ENCODE assay signal across 15 cellular contexts in genomic region chr19:50719119-50719435, GRCh38. TPM values are rescaled to one million over a fixed set of nuclear protein-coding genes. Genes with fewer than 3 reads are reported as not detected.
DNase-seq lines count a peak whose midpoint lies in the region; ATAC-seq, FAIRE-seq and TF ChIP-seq lines count a peak whose summit lies in the region.
"Had no signal": no experiment of that assay in that cellular context is flagged by ENCODE, and none has a peak within 500 bp of the region (broad histone marks: within the 10 kb centered on the region; RNA-seq: fewer than 3 reads in every experiment).

No MANE protein-coding gene starts in this region.

- H3K27ac Mint-ChIP-seq in astrocyte (ENCODE audit: unreplicated experiment) = no peak overlapping the region
- H3K27ac Mint-ChIP-seq: activated B cell treated with CpG ODN at 0.5 μM for 24 hours; naive thymus-derived CD4-positive, alpha-beta T cell; stimulated activated effector memory CD8-positive, alpha-beta T cell treated with anti-CD3 and anti-CD28 coated beads, Interleukin-12 subunit alpha, Interleukin-12 subunit beta, amount 100 ng/mL, for 72 hours had no signal

- H3K4me3 ChIP-seq in HFF-Myc (replicated peaks; ENCODE audit: low read depth, low read length) (peak overlapping the region; percentile 41), astrocyte (ENCODE audit: insufficient read depth, low read depth, low read length) (no peak overlapping the region), iPS-20b (ENCODE audit: low read length) (peak overlapping the region; percentile 30; the same call in 1 of the 2 replicates), tibial artery (peak overlapping the region; percentile 25 to 33)

- no peaks in the 10 kb centered on the region for H3K36me3 Mint-ChIP-seq in astrocyte (ENCODE audit: low read depth, unreplicated experiment)
- H3K36me3 Mint-ChIP-seq: stimulated activated effector memory CD8-positive, alpha-beta T cell treated with anti-CD3 and anti-CD28 coated beads, Interleukin-12 subunit alpha, Interleukin-12 subunit beta, amount 100 ng/mL, for 72 hours had no signal

- no peak overlapping the region for H3K4me3 Mint-ChIP-seq in astrocyte (ENCODE audit: unreplicated experiment)
- H3K4me3 Mint-ChIP-seq: activated B cell treated with CpG ODN at 0.5 μM for 24 hours; stimulated activated effector memory CD8-positive, alpha-beta T cell treated with anti-CD3 and anti-CD28 coated beads, Interleukin-12 subunit alpha, Interleukin-12 subunit beta, amount 100 ng/mL, for 72 hours had no signal

- H3K9me3 Mint-ChIP-seq in astrocyte (ENCODE audit: unreplicated experiment) = peaks cover 37% of the 10 kb centered on the region
- H3K9me3 Mint-ChIP-seq: activated B cell treated with CpG ODN at 0.5 μM for 24 hours had no signal

- DNase-seq in HFF-Myc (ENCODE audit: extremely low read depth, low read depth) (no peak), astrocyte (ENCODE audit: low read depth) (no peak), tibial artery (no peak), DMS53 treated with DMSO at 0.1 percent for 48 hours (lab: John Stamatoyannopoulos, UW; ENCODE audit: unreplicated experiment) (no peak), midbrain (lab: John Stamatoyannopoulos, UW) (no peak)
- DNase-seq: activated B cell treated with CpG ODN at 0.5 μM for 24 hours; amniotic stem cell; islet precursor cell; naive thymus-derived CD4-positive, alpha-beta T cell; NCI-H1092; NCI-H69 had no signal

- H2AFZ ChIP-seq in astrocyte (ENCODE audit: low read depth, low read length) = no peak overlapping the region

- no peaks in the 10 kb centered on the region for H3K36me3 ChIP-seq in astrocyte (ENCODE audit: insufficient read depth, low read length)
- no peaks in the 10 kb centered on the region for H3K36me3 ChIP-seq in iPS-20b (ENCODE audit: insufficient read depth, low read depth, low read length)
- no peaks in the 10 kb centered on the region for H3K36me3 ChIP-seq in tibial artery

- H3K79me2 ChIP-seq in astrocyte (ENCODE audit: insufficient read depth, low read length) = no peaks in the 10 kb centered on the region

- H3K4me1 Mint-ChIP-seq in astrocyte (ENCODE audit: low read depth, unreplicated experiment) = no peaks in the 10 kb centered on the region

- no peaks in the 10 kb centered on the region for H3K27me3 ChIP-seq in astrocyte (ENCODE audit: insufficient read depth, low read length)
- H3K27me3 ChIP-seq in iPS-20b (ENCODE audit: insufficient read depth, low read length) = peaks cover 54% of the 10 kb centered on the region
- peaks cover 0 to 85% of the 10 kb centered on the region in 2 donors for H3K27me3 ChIP-seq in tibial artery

- no peaks in the 10 kb centered on the region for H4K20me1 ChIP-seq in astrocyte (ENCODE audit: insufficient read depth, low read length)

- H3K4me2 ChIP-seq in astrocyte (ENCODE audit: low read length) = peak overlapping the region; percentile 72

- H3K27me3 Mint-ChIP-seq in astrocyte (ENCODE audit: low read depth, unreplicated experiment) = no peaks in the 10 kb centered on the region

- H3K4me1 ChIP-seq in astrocyte (ENCODE audit: insufficient read depth, low read length) (no peaks in the 10 kb centered on the region), iPS-20b (ENCODE audit: insufficient read depth, low read length) (no peaks in the 10 kb centered on the region), tibial artery (peaks cover 0 to 31% (median 17%) of the 10 kb centered on the region in 4 donors)

- intact Hi-C loops in tibial artery (cut with DNase I; ENCODE audit: low total_unique reads) = no loop called here

- no peak for FAIRE-seq in astrocyte (lab: Jason Lieb, UNC)

- H3K9me3 ChIP-seq in astrocyte (ENCODE audit: insufficient read depth, low read depth, low read length) (no peaks in the 10 kb centered on the region), iPS-20b (ENCODE audit: insufficient read depth, low read depth, low read length) (peaks cover 51% of the 10 kb centered on the region), tibial artery (no peaks in the 10 kb centered on the region)

- TF ChIP-seq CTCF in HFF-Myc (IDR thresholded peaks at IDR 0.05; ENCODE audit: low read depth, low read length, missing control alignments) = no peak
- TF ChIP-seq CTCF in astrocyte (IDR thresholded peaks at IDR 0.05; ENCODE audit: insufficient read depth, low read depth, low read length) = no peak
- no peak for TF ChIP-seq CTCF in tibial artery (IDR thresholded peaks at IDR 0.05)

- H3K9ac ChIP-seq in astrocyte (ENCODE audit: low read length) = no peak overlapping the region
- no peak overlapping the region for H3K9ac ChIP-seq in iPS-20b (ENCODE audit: low read depth, low read length)

- no peak for ATAC-seq in HG03135 (IDR thresholded peaks at IDR 0.05; ENCODE audit: unreplicated experiment)
- ATAC-seq: naive thymus-derived CD4-positive, alpha-beta T cell; stimulated activated effector memory CD8-positive, alpha-beta T cell treated with anti-CD3 and anti-CD28 coated beads, Interleukin-12 subunit alpha, Interleukin-12 subunit beta, amount 100 ng/mL, for 72 hours had no signal

- no peak overlapping the region for H3K27ac ChIP-seq in astrocyte (ENCODE audit: low read depth, low read length)
- no peak overlapping the region for H3K27ac ChIP-seq in iPS-20b (ENCODE audit: low read length)
- H3K27ac ChIP-seq in tibial artery = no peak overlapping the region

RNA-seq across cellular contexts. Expression of gene SHANK1, which starts 0.5 kb away (rescaled TPM):
- not detected in 2 replicates for total RNA-seq in astrocyte
- total RNA-seq: activated B cell treated with CpG ODN at 0.5 μM for 24 hours had no signal

RNA-seq across cellular contexts. Expression of gene CLEC11A, which starts 4.1 kb away (rescaled TPM):
- not detected in 2 replicates for total RNA-seq in astrocyte

RNA-seq across cellular contexts. Expression of gene GPR32, which starts 51.2 kb away (rescaled TPM):
- not detected in 2 replicates for total RNA-seq in astrocyte
- total RNA-seq: activated B cell treated with CpG ODN at 0.5 μM for 24 hours; naive thymus-derived CD4-positive, alpha-beta T cell; SK-MEL-5 had no signal
